Comparison of ENCODE assay signal across 22 cellular contexts in the genomic region with DNA sequence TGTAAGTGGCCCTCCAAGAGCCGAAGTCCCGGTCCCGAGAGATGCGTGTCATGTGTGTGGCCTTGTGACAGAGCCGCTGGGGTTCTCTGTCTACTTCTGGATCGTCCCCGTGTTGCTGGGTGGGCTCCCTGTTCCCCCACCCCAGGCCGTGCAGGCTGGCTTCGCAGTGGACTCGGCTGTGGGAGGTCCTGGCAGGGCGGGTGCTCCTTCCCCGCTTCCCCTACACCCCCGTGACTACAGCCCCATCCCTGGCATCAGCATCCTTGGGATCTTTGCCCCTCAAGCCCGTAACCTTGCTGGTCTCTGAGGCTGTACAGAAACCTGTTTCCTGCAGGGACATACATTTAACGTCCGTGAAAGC.
"Had no signal": no experiment of that assay in that cellular context is flagged by ENCODE, and none has a peak within 500 bp of the region (broad histone marks: within the 10 kb centered on the region; RNA-seq: fewer than 3 reads in every experiment).

No MANE protein-coding gene starts in this region.

- H3K27ac ChIP-seq: gastrocnemius medialis, pancreas, right lobe of liver, thyroid gland had no signal

- H3K4me1 ChIP-seq: pancreas, right lobe of liver, thyroid gland had no signal

- ATAC-seq: gastrocnemius medialis; left lobe of liver; naive thymus-derived CD4-positive, alpha-beta T cell; pancreas; right lobe of liver had no signal

- H3K27me3 ChIP-seq: pancreas, right lobe of liver, thyroid gland had no signal

- H3K27me3 Mint-ChIP-seq: memory B cell; naive thymus-derived CD4-positive, alpha-beta T cell; progenitor cell of endocrine pancreas; stimulated activated naive CD8-positive, alpha-beta T cell treated with anti-CD3 and anti-CD28 coated beads, Interleukin-15, amount 100 ng/mL, for 72 hours had no signal

- H3K4me1 Mint-ChIP-seq: naive thymus-derived CD4-positive, alpha-beta T cell; stimulated activated naive CD8-positive, alpha-beta T cell treated with anti-CD3 and anti-CD28 coated beads, Interleukin-15, amount 100 ng/mL, for 72 hours had no signal

- H3K9me3 Mint-ChIP-seq: memory B cell; mesothelial cell of epicardium; naive thymus-derived CD4-positive, alpha-beta T cell; nephron; stimulated activated naive CD8-positive, alpha-beta T cell treated with anti-CD3 and anti-CD28 coated beads, Interleukin-15, amount 100 ng/mL, for 72 hours had no signal

- H3K36me3 ChIP-seq: right lobe of liver, thyroid gland had no signal

- DNase-seq: cortex of kidney; effector CD4-positive, alpha-beta T cell; foreskin fibroblast; naive thymus-derived CD4-positive, alpha-beta T cell; nucleus accumbens; small intestine; stimulated activated CD4-positive, alpha-beta T cell treated with anti-CD3 and anti-CD28 coated beads, Interleukin-1b, Interleukin-23, amount 100 ng/mL, for 48 hours; stimulated activated CD4-positive, alpha-beta T cell treated with anti-CD3 and anti-CD28 coated beads, Interleukin-4, amount 100 ng/mL, for 1 hour; stimulated activated CD8-positive, alpha-beta memory T cell treated with anti-CD3 and anti-CD28 coated beads, Interleukin-4, amount 100 ng/mL, for 48 hours; stimulated activated naive CD4-positive, alpha-beta T cell; stimulated activated naive CD8-positive, alpha-beta T cell treated with anti-CD3 and anti-CD28 coated beads, Interleukin-15, amount 100 ng/mL, for 72 hours; thyroid gland had no signal

- H3K4me3 ChIP-seq: gastrocnemius medialis, lung, mucosa of descending colon, pancreas, right lobe of liver, thyroid gland had no signal

- H3K9me3 ChIP-seq: gastrocnemius medialis, mucosa of descending colon, pancreas, right lobe of liver, thyroid gland had no signal

- H3K27ac Mint-ChIP-seq: memory B cell; mesothelial cell of epicardium; naive thymus-derived CD4-positive, alpha-beta T cell; nephron; progenitor cell of endocrine pancreas; stimulated activated naive CD8-positive, alpha-beta T cell treated with anti-CD3 and anti-CD28 coated beads, Interleukin-15, amount 100 ng/mL, for 72 hours had no signal

- H3K4me3 Mint-ChIP-seq: memory B cell; mesothelial cell of epicardium; naive thymus-derived CD4-positive, alpha-beta T cell; nephron; stimulated activated naive CD8-positive, alpha-beta T cell treated with anti-CD3 and anti-CD28 coated beads, Interleukin-15, amount 100 ng/mL, for 72 hours had no signal
